ENCODE assay signal across 21 cellular contexts in the genomic region with DNA sequence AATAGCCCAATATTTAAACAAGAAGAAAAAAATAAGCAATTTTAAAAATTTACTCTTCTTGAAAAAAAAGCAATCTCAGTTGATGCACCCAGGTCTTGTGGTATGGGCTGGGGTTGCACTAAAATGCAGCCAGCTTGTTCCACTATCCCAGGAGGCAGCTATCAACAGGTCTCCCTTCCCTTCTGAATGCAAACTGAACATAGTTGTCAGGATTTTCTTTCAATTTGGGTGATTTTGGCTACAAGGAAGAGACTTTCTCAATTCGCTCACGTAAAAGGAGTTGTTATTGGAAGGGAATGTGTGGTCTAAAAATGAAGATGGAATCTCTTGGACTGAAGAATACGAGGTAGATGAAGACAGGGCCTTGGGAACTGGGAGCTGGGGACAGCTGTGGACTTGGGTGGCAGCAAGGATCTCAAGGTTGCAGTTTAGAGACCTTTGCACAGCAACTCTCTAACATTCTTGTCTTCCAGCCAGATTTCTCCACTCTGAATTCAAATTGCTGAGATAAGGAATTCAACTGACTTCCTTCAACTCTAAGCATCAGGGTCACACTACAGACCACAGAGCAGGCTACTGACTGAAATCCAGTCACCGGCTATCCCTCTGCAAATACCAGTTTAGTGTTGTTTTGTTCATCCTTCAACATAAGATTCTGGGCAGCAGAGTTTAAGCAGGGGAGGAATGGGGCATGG. TPM values are rescaled to one million over a fixed set of nuclear protein-coding genes. Genes with fewer than 3 reads are reported as not detected.
DNase-seq lines count a peak whose midpoint lies in the region; ATAC-seq and TF ChIP-seq lines count a peak whose summit lies in the region.
"Had no signal": no experiment of that assay in that cellular context is flagged by ENCODE, and none has a peak within 500 bp of the region (broad histone marks: within the 10 kb centered on the region; RNA-seq: fewer than 3 reads in every experiment).

No MANE protein-coding gene starts in this region.

- H3K27ac Mint-ChIP-seq in nephron, result peak overlapping the region; percentile 9 to 64 (median 40)
- H3K27ac Mint-ChIP-seq: activated naive CD4-positive, alpha-beta T cell treated with anti-CD3 and anti-CD28 coated beads for 36 hours; stimulated activated memory B cell treated with anti-CD40 and anti-IgM and Interleukin-4, amounts not matched to agents 10 μg/mL and 1 μg/mL and 100 μg/mL, for 72 hours; WTC11 had no signal

- H3K4me1 ChIP-seq in mucosa of descending colon (ENCODE audit: low read depth), result no peaks in the 10 kb centered on the region
- H3K4me1 ChIP-seq in gastrocnemius medialis, result no peaks in the 10 kb centered on the region
- H3K4me1 ChIP-seq: BLaER1, foreskin keratinocyte, uterus had no signal

- H3K27me3 ChIP-seq in gastrocnemius medialis, result peaks cover 2 to 22% (median 14%) of the 10 kb centered on the region in 3 donors
- H3K27me3 ChIP-seq: BLaER1, uterus had no signal

- H3K4me1 Mint-ChIP-seq in nephron, result peaks cover 50% of the 10 kb centered on the region

- H3K36me3 ChIP-seq in mucosa of descending colon (ENCODE audit: low read depth), result no peaks in the 10 kb centered on the region
- H3K36me3 ChIP-seq in gastrocnemius medialis, result no peaks in the 10 kb centered on the region
- H3K36me3 ChIP-seq: BLaER1, uterus had no signal

- peaks cover 6% of the 10 kb centered on the region for H3K9me3 Mint-ChIP-seq in nephron
- H3K9me3 Mint-ChIP-seq: activated naive CD4-positive, alpha-beta T cell treated with anti-CD3 and anti-CD28 coated beads for 36 hours; WTC11 had no signal

- in situ Hi-C loops in gastrocnemius medialis (cut with MboI; ENCODE audit: low sequenced_read_pairs in 4 of 4), result no loop called here

- peaks cover 57% of the 10 kb centered on the region for H3K27me3 Mint-ChIP-seq in nephron (ENCODE audit: low read depth)

- ATAC-seq in HG03469 (IDR thresholded peaks at IDR 0.05; ENCODE audit: unreplicated experiment) (no peak), GM21447 (IDR thresholded peaks at IDR 0.05; ENCODE audit: unreplicated experiment) (no peak), mucosa of descending colon (no peak), gastrocnemius medialis (no peak)
- ATAC-seq: foreskin keratinocyte; GM12878; stimulated activated memory B cell treated with anti-CD40 and anti-IgM and Interleukin-4, amounts not matched to agents 10 μg/mL and 1 μg/mL and 100 μg/mL, for 72 hours; WTC11 had no signal

- H3K27ac ChIP-seq in gastrocnemius medialis, result no peak overlapping the region
- H3K27ac ChIP-seq: BLaER1, epithelial cell of prostate, foreskin keratinocyte, RWPE1, uterus had no signal

- intact Hi-C loops in mucosa of descending colon (cut with DNase I, micrococcal nuclease) (no loop called here), gastrocnemius medialis (cut with DNase I; ENCODE audit: low total_unique reads) (no loop called here)

- H3K4me3 ChIP-seq in fibroblast of the aortic adventitia (ENCODE audit: low read depth, low read length) (no peak overlapping the region), mucosa of descending colon (no peak overlapping the region), gastrocnemius medialis (no peak overlapping the region)
- H3K4me3 ChIP-seq: BLaER1, GM12878, uterus had no signal

- DNase-seq in AG08395 (ENCODE audit: low spot score), result peak; percentile 21
- peak; percentile 68 for DNase-seq in NCI-H226
- DNase-seq in fibroblast of the aortic adventitia (ENCODE audit: low read depth), result peak; percentile 52
- no peak for DNase-seq in mucosa of descending colon
- DNase-seq in gastrocnemius medialis, result no peak
- DNase-seq: activated CD4-positive, alpha-beta T cell treated with anti-CD3 and anti-CD28 coated beads, Interleukin-2, amount 50 U/mL, for 1 hour; activated naive CD4-positive, alpha-beta T cell treated with anti-CD3 and anti-CD28 coated beads for 36 hours; DMS79 treated with DMSO at 0.1 percent for 48 hours; foreskin keratinocyte; NCI-H187; stimulated activated CD4-positive, alpha-beta T cell treated with anti-CD3 and anti-CD28 coated beads, Interleukin-4, amount 100 ng/mL, for 1 hour; uterus had no signal

- no peaks in the 10 kb centered on the region for H3K36me3 Mint-ChIP-seq in nephron (ENCODE audit: low read depth)
- H3K36me3 Mint-ChIP-seq: stimulated activated memory B cell treated with anti-CD40 and anti-IgM and Interleukin-4, amounts not matched to agents 10 μg/mL and 1 μg/mL and 100 μg/mL, for 72 hours; WTC11 had no signal

- no peak for TF ChIP-seq POLR2A in gastrocnemius medialis (IDR thresholded peaks at IDR 0.05)

- H3K4me3 Mint-ChIP-seq in nephron, result peak overlapping the region in 1 of 3 experiments; percentile 44
- H3K4me3 Mint-ChIP-seq: activated naive CD4-positive, alpha-beta T cell treated with anti-CD3 and anti-CD28 coated beads for 36 hours; stimulated activated memory B cell treated with anti-CD40 and anti-IgM and Interleukin-4, amounts not matched to agents 10 μg/mL and 1 μg/mL and 100 μg/mL, for 72 hours; WTC11 had no signal

- no peaks in the 10 kb centered on the region for H3K9me3 ChIP-seq in mucosa of descending colon
- no peaks in the 10 kb centered on the region for H3K9me3 ChIP-seq in gastrocnemius medialis
- H3K9me3 ChIP-seq: uterus had no signal

- TF ChIP-seq CTCF in fibroblast of the aortic adventitia (IDR thresholded peaks at IDR 0.05; ENCODE audit: insufficient read depth, low read length) (no peak), nephron (IDR thresholded peaks at IDR 0.05; ENCODE audit: unreplicated experiment in 3 of 3) (no peak), mucosa of descending colon (IDR thresholded peaks at IDR 0.05) (no peak), gastrocnemius medialis (IDR thresholded peaks at IDR 0.05 in 4 of 5, conservative IDR thresholded peaks at IDR 0.05 in 1 of 5) (no peak)

RNA-seq across cellular contexts. Expression of a gene that starts 3.1 kb away (rescaled TPM):
- total RNA-seq in fibroblast of the aortic adventitia (ENCODE audit: low replicate concordance), result 5.7 and 20.5 TPM in 2 replicates
- 1 to 10 TPM in 1 of 3 donors, under 1 TPM in 2; 0.75 to 1.2 (median 0.95) TPM for total RNA-seq in mucosa of descending colon
- total RNA-seq in gastrocnemius medialis, result under 1 TPM in 1 of 4 donors, not detected in 3; 0.18 TPM
- total RNA-seq: activated naive CD4-positive, alpha-beta T cell treated with anti-CD3 and anti-CD28 coated beads for 36 hours; foreskin keratinocyte; GM12878 had no signal

Comparison
In these comparisons a context has a peak if more than half of its experiments do, and no peak if none do; other contexts are left out.
1. DNase-seq: peak in AG08395 (single experiment), NCI-H226 (single experiment) and fibroblast of the aortic adventitia (single experiment); none in mucosa of descending colon (0 of 3) and gastrocnemius medialis (0 of 2).